11 cellular contexts compared by ENCODE assay signal in genomic region chr7:75531359-75531821, GRCh38. TPM values are rescaled to one million over a fixed set of nuclear protein-coding genes. Genes with fewer than 3 reads are reported as not detected.
DNase-seq lines count a peak whose midpoint lies in the region; ATAC-seq and TF ChIP-seq lines count a peak whose summit lies in the region.
"Had no signal": no experiment of that assay in that cellular context is flagged by ENCODE, and none has a peak within 500 bp of the region (broad histone marks: within the 10 kb centered on the region; RNA-seq: fewer than 3 reads in every experiment).

No MANE protein-coding gene starts in this region.

- H3K27me3 Mint-ChIP-seq in chondrocyte (ENCODE audit: low read depth) (no peaks in the 10 kb centered on the region), neural progenitor cell (ENCODE audit: insufficient read depth, low read depth) (peaks cover 2% of the 10 kb centered on the region)

- H3K36me3 ChIP-seq in neural progenitor cell (no peaks in the 10 kb centered on the region), vagina (peaks cover 0 to 2% of the 10 kb centered on the region in 2 donors)

- ATAC-seq in HG02798 (IDR thresholded peaks at IDR 0.05; ENCODE audit: poor library complexity, unreplicated experiment) = no peak
- ATAC-seq: Panc1 had no signal

- no peaks in the 10 kb centered on the region for H3K27me3 ChIP-seq in neural progenitor cell
- no peaks in the 10 kb centered on the region for H3K27me3 ChIP-seq in vagina

- H3K4me1 Mint-ChIP-seq in chondrocyte (ENCODE audit: low read depth) (peaks cover 26% of the 10 kb centered on the region), neural progenitor cell (peaks cover 17% of the 10 kb centered on the region)

- H3K4me1 ChIP-seq in neural progenitor cell (peaks cover 4% of the 10 kb centered on the region), vagina (peaks cover 15% of the 10 kb centered on the region)

- TF ChIP-seq POLR2A in vagina (IDR thresholded peaks at IDR 0.05) = no peak

- H3F3A ChIP-seq in neural progenitor cell (ENCODE audit: low read depth) = peaks cover 22% of the 10 kb centered on the region

- H3K79me2 ChIP-seq in neural progenitor cell (ENCODE audit: low read depth) = peaks cover 15% of the 10 kb centered on the region

- no peak overlapping the region for H2AFZ ChIP-seq in neural progenitor cell (replicated peaks)

- H3K4me3 Mint-ChIP-seq in chondrocyte (ENCODE audit: unreplicated experiment) (no peak overlapping the region), neural progenitor cell (no peak overlapping the region)

- no peak overlapping the region for H3K9ac ChIP-seq in neural progenitor cell

- DNase-seq in ELR (ENCODE audit: low read depth) = peak; percentile 19
- DNase-seq in LoVo (ENCODE audit: low spot score) = peak; percentile 54
- DNase-seq in chondrocyte (ENCODE audit: low spot score) = no peak
- peak; percentile 62 for DNase-seq in neural progenitor cell (ENCODE audit: low spot score)
- DNase-seq in activated effector memory CD4-positive, alpha-beta T cell treated with Interleukin-2 at 50 U/mL for 16 hours = no peak
- no peak for DNase-seq in inferior parietal cortex (ENCODE audit: extremely low spot score)
- DNase-seq in vagina (ENCODE audit: extremely low spot score in 2 of 2) = no peak
- DNase-seq: KBM-7, NCI-H2081 had no signal

- no peak overlapping the region for H3K4me3 ChIP-seq in neural progenitor cell
- H3K4me3 ChIP-seq in vagina = no peak overlapping the region

- no peaks in the 10 kb centered on the region for H3K9me3 Mint-ChIP-seq in chondrocyte (ENCODE audit: low read depth)
- H3K9me3 Mint-ChIP-seq in neural progenitor cell = no peaks in the 10 kb centered on the region

- H3K9me3 ChIP-seq in neural progenitor cell (ENCODE audit: low read depth) (no peaks in the 10 kb centered on the region), vagina (no peaks in the 10 kb centered on the region)

- H4K20me1 ChIP-seq in neural progenitor cell (ENCODE audit: low read depth) = peaks cover 9% of the 10 kb centered on the region

- TF ChIP-seq CTCF in chondrocyte (IDR thresholded peaks at IDR 0.05) (no peak), neural progenitor cell (IDR thresholded peaks at IDR 0.05) (no peak), vagina (IDR thresholded peaks at IDR 0.05) (no peak)

- H3K4me2 ChIP-seq in neural progenitor cell = no peak overlapping the region

- H3K27ac Mint-ChIP-seq in chondrocyte (ENCODE audit: unreplicated experiment) = peak overlapping the region; percentile 12
- peak overlapping the region; percentile 39 for H3K27ac Mint-ChIP-seq in neural progenitor cell

- H3K36me3 Mint-ChIP-seq in chondrocyte (ENCODE audit: low read depth) = peaks cover 9% of the 10 kb centered on the region
- no peaks in the 10 kb centered on the region for H3K36me3 Mint-ChIP-seq in neural progenitor cell

- intact Hi-C loops in vagina (cut with DNase I) = no loop called here

- H3K27ac ChIP-seq in neural progenitor cell = peak overlapping the region; percentile 50
- no peak overlapping the region for H3K27ac ChIP-seq in vagina

RNA-seq across cellular contexts. Expression of gene SPDYE5, which starts 39.3 kb away (rescaled TPM):
- total RNA-seq in chondrocyte (not detected in 3 replicates), neural progenitor cell (ENCODE audit: low replicate concordance) (not detected in 2 replicates), vagina (not detected)

RNA-seq across cellular contexts. Expression of gene POM121C, which starts 45.3 kb away (rescaled TPM):
- total RNA-seq in chondrocyte (40.7 to 41.4 TPM (median 41.1 TPM) in 3 replicates), neural progenitor cell (ENCODE audit: low replicate concordance) (14.1 and 16.2 TPM in 2 replicates), vagina (21.6 TPM)

Comparison
In these comparisons a context has a peak if more than half of its experiments do, and no peak if none do; other contexts are left out.
1. DNase-seq: peak in ELR (single experiment), LoVo (single experiment) and neural progenitor cell (single experiment); none in chondrocyte (single experiment), activated effector memory CD4-positive, alpha-beta T cell treated with Interleukin-2 at 50 U/mL for 16 hours (single experiment), inferior parietal cortex (single experiment) and vagina (0 of 2).